Comparison of ENCODE assay signal across 15 cellular contexts in the genomic region with DNA sequence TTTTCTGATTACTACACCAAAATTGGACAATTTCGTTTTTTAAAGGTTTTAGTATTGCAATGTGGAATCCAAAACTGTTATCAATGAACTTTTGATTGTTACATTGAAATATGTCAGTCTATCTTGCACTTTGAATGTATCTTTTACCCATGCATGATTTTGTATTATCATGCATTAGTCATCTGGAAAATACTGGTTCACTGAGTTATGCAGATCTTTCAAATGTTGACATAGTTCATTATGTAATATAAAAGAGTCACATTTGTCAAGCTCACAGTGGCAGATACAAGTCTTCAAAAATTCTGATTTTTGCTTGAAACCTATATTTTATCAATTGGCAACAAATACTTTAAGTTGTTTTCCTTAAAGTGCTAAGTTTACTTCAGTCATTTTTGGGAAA.
"Had no signal": no experiment of that assay in that cellular context is flagged by ENCODE, and none has a peak within 500 bp of the region (broad histone marks: within the 10 kb centered on the region; RNA-seq: fewer than 3 reads in every experiment).

No MANE protein-coding gene starts in this region.

- H3K9me3 ChIP-seq: neutrophil, right lobe of liver, testis, upper lobe of right lung had no signal

- H3K9me3 Mint-ChIP-seq: activated T-cell treated with anti-CD3 and anti-CD28 coated beads, Interleukin-2, amount 50 U/mL, for 24 hours; effector memory CD8-positive, alpha-beta T cell; naive thymus-derived CD4-positive, alpha-beta T cell; stimulated activated naive CD8-positive, alpha-beta T cell treated with anti-CD3 and anti-CD28 coated beads, Interleukin-15, Interleukin-2, amounts not matched to agents 100 ng/mL and 50 ng/mL, for 24 hours had no signal

- H3K4me3 Mint-ChIP-seq: activated CD8-positive, alpha-beta memory T cell treated with anti-CD3 and anti-CD28 coated beads, Interleukin-2, amount 10 ng/mL, durations not matched to agents 7 days and 5 days; activated T-cell treated with anti-CD3 and anti-CD28 coated beads, Interleukin-2, amount 50 U/mL, for 24 hours; effector memory CD8-positive, alpha-beta T cell; naive thymus-derived CD4-positive, alpha-beta T cell; stimulated activated naive CD8-positive, alpha-beta T cell treated with anti-CD3 and anti-CD28 coated beads, Interleukin-15, Interleukin-2, amounts not matched to agents 100 ng/mL and 50 ng/mL, for 24 hours had no signal

- H3K27me3 Mint-ChIP-seq: activated CD8-positive, alpha-beta memory T cell treated with anti-CD3 and anti-CD28 coated beads, Interleukin-2, amount 10 ng/mL, durations not matched to agents 7 days and 5 days; activated T-cell treated with anti-CD3 and anti-CD28 coated beads, Interleukin-2, amount 50 U/mL, for 24 hours; effector memory CD8-positive, alpha-beta T cell; naive thymus-derived CD4-positive, alpha-beta T cell; stimulated activated naive CD8-positive, alpha-beta T cell treated with anti-CD3 and anti-CD28 coated beads, Interleukin-15, Interleukin-2, amounts not matched to agents 100 ng/mL and 50 ng/mL, for 24 hours had no signal

- ATAC-seq: activated CD8-positive, alpha-beta memory T cell treated with anti-CD3 and anti-CD28 coated beads, Interleukin-2, amount 10 ng/mL, durations not matched to agents 7 days and 5 days; effector memory CD8-positive, alpha-beta T cell; left colon; naive thymus-derived CD4-positive, alpha-beta T cell; upper lobe of right lung had no signal

- H3K27ac ChIP-seq: neutrophil, right lobe of liver, testis, upper lobe of right lung had no signal

- H3K27ac Mint-ChIP-seq: activated CD8-positive, alpha-beta memory T cell treated with anti-CD3 and anti-CD28 coated beads, Interleukin-2, amount 10 ng/mL, durations not matched to agents 7 days and 5 days; activated T-cell treated with anti-CD3 and anti-CD28 coated beads, Interleukin-2, amount 50 U/mL, for 24 hours; stimulated activated naive CD8-positive, alpha-beta T cell treated with anti-CD3 and anti-CD28 coated beads, Interleukin-15, Interleukin-2, amounts not matched to agents 100 ng/mL and 50 ng/mL, for 24 hours had no signal

- H3K4me1 ChIP-seq: testis had no signal

- DNase-seq: activated CD4-positive, alpha-beta T cell treated with anti-CD3 and anti-CD28 coated beads, Interleukin-2, amount 50 U/mL, for 48 hours; activated CD8-positive, alpha-beta memory T cell treated with anti-CD3 and anti-CD28 coated beads, Interleukin-2, amount 10 ng/mL, durations not matched to agents 7 days and 5 days; activated gamma-delta T cell treated with Interleukin-2 at 50 U/mL for 16 hours; activated T-cell treated with anti-CD3 and anti-CD28 coated beads, Interleukin-2, amount 50 U/mL, for 24 hours; effector memory CD8-positive, alpha-beta T cell; left colon; mammary epithelial cell; naive thymus-derived CD4-positive, alpha-beta T cell; right lobe of liver; stimulated activated CD4-positive, alpha-beta T cell treated with anti-CD3 and anti-CD28 coated beads, Interleukin-2, amount 100 ng/mL, for 24 hours; T-helper 2 cell; testis; upper lobe of right lung had no signal

- H3K4me3 ChIP-seq: right lobe of liver, testis, upper lobe of right lung had no signal

- H3K27me3 ChIP-seq: neutrophil, right lobe of liver, testis, upper lobe of right lung had no signal
